4 cellular contexts compared by ENCODE assay signal in genomic region chr5:126228934-126229333, GRCh38.
"Had no signal": no experiment of that assay in that cellular context is flagged by ENCODE, and none has a peak within 500 bp of the region (broad histone marks: within the 10 kb centered on the region; RNA-seq: fewer than 3 reads in every experiment).

No MANE protein-coding gene starts in this region.

- H2AFZ ChIP-seq: GM23338 had no signal

- H3K4me2 ChIP-seq: GM23338 had no signal

- H3K4me3 Mint-ChIP-seq: GM23338, H9 had no signal

- DNase-seq: H9, HCEC 1CT, IMR-90 had no signal

- ATAC-seq: GM23338 had no signal

- H3K27ac Mint-ChIP-seq: GM23338, H9 had no signal

- H3K4me3 ChIP-seq: GM23338 had no signal
